In genomic region chr3:123880998-123881561, GRCh38 we compare ENCODE assay signal across 8 cellular contexts. TPM values are rescaled to one million over a fixed set of nuclear protein-coding genes. Genes with fewer than 3 reads are reported as not detected.
DNase-seq lines count a peak whose midpoint lies in the region; ATAC-seq and TF ChIP-seq lines count a peak whose summit lies in the region.

No MANE protein-coding gene starts in this region.

- H3K27me3 ChIP-seq in ascending aorta, result no peaks in the 10 kb centered on the region
- peaks cover 0 to 4% (median 0%) of the 10 kb centered on the region in 3 donors for H3K27me3 ChIP-seq in psoas muscle (ENCODE audit: insufficient read depth in 3 of 3, low read length in 2 of 3)

- TF ChIP-seq CTCF in Calu3 (IDR thresholded peaks at IDR 0.05; ENCODE audit: unreplicated experiment) (no peak), ascending aorta (IDR thresholded peaks at IDR 0.05) (peak in 2 of 3 experiments; percentile 43 to 45), psoas muscle (IDR thresholded peaks at IDR 0.05) (no peak)

- WGBS in psoas muscle, 3 donors, result 74 to 83% (median 77%) methylated on average over 6 of the region's 6 CpGs

- no peaks in the 10 kb centered on the region for H3K9me3 Mint-ChIP-seq in Calu3 (ENCODE audit: low read depth, unreplicated experiment)

- no peak overlapping the region for H3K27ac Mint-ChIP-seq in Calu3 (ENCODE audit: unreplicated experiment)

- CTCF ChIA-PET in Calu3 (lab: Charles Lee), result interaction anchor here (0.5 kb wide), 1 partner anchor 62 kb away, joined by 7 read pairs; no protein-coding TSS in a partner anchor

- ATAC-seq in psoas muscle (no peak), GM19328 (IDR thresholded peaks at IDR 0.05; ENCODE audit: unreplicated experiment) (no peak), HG02970 (IDR thresholded peaks at IDR 0.05; ENCODE audit: low FRiP score, unreplicated experiment) (no peak)

- intact Hi-C loops in Calu3 (cut with micrococcal nuclease; ENCODE audit: unreplicated experiment), result loop anchor here (2.0 kb wide), 2 partner anchors 126 to 136 kb away; no protein-coding TSS in a partner anchor
- intact Hi-C loops in ascending aorta (cut with DNase I), result loop anchor here (5.0 kb wide), 2 partner anchors 64 to 134 kb away; no protein-coding TSS in a partner anchor
- intact Hi-C loops in psoas muscle (cut with DNase I), result loop anchor here in 1 of 2 donors (10.0 kb wide), 1 partner anchor 104 kb away; no protein-coding TSS in a partner anchor

- no peaks in the 10 kb centered on the region for H3K36me3 ChIP-seq in ascending aorta
- H3K36me3 ChIP-seq in psoas muscle (ENCODE audit: insufficient read depth in 1 of 2, low read depth in 1 of 2), result no peaks in the 10 kb centered on the region

- H3K4me3 Mint-ChIP-seq in Calu3 (ENCODE audit: low read depth, unreplicated experiment), result no peak overlapping the region

- H3K27ac ChIP-seq in ascending aorta, result peak overlapping the region; percentile 83 to 85
- no peak overlapping the region for H3K27ac ChIP-seq in psoas muscle

- peaks cover 0 to 10% of the 10 kb centered on the region in 2 donors for H3K4me1 ChIP-seq in ascending aorta
- peaks cover 10% of the 10 kb centered on the region for H3K4me1 ChIP-seq in psoas muscle

- no peaks in the 10 kb centered on the region for H3K27me3 Mint-ChIP-seq in Calu3 (ENCODE audit: unreplicated experiment)

- DNase-seq in Calu3, result peak; percentile 42
- DNase-seq in HuH-7.5 (ENCODE audit: low spot score), result peak; percentile 47
- no peak for DNase-seq in ascending aorta (ENCODE audit: low spot score in 2 of 2)
- DNase-seq in lung microvascular endothelial cell (ENCODE audit: low read depth in 2 of 2), result peak; percentile 63 to 66
- DNase-seq in psoas muscle, result no peak
- DNase-seq in T1000 (lab: John Stamatoyannopoulos, UW), result no peak

- peaks cover 14% of the 10 kb centered on the region for H3K36me3 Mint-ChIP-seq in Calu3 (ENCODE audit: insufficient read depth, unreplicated experiment)

- H3K4me3 ChIP-seq in ascending aorta (peak overlapping the region in 1 of 2 donors; percentile 94), psoas muscle (no peak overlapping the region)

- peaks cover 20% of the 10 kb centered on the region for H3K4me1 Mint-ChIP-seq in Calu3 (ENCODE audit: low read depth, unreplicated experiment)

- BruUV-seq in Calu3 (replicated peaks; lab: Mats Ljungman, UMichigan), result no TSS peak

- H3K9me3 ChIP-seq in ascending aorta, result no peaks in the 10 kb centered on the region
- no peaks in the 10 kb centered on the region for H3K9me3 ChIP-seq in psoas muscle

RNA-seq across cellular contexts. Expression of gene MYLK, which starts 3.1 kb away (rescaled TPM):
- 8.0 and 10.7 TPM in 2 replicates for total RNA-seq in Calu3 (2022)
- 196 TPM for total RNA-seq in ascending aorta
- 2.8 and 21.6 TPM in 2 replicates for total RNA-seq in lung microvascular endothelial cell
- total RNA-seq in psoas muscle, result 10 to 100 TPM in 1 of 4 donors, 1 to 10 TPM in 3; 5.4 to 13.7 (median 7.9) TPM
- 1 to 10 TPM; 3.2 to 5.8 (median 4.2) TPM for polyA plus RNA-seq in psoas muscle

Comparison
In these comparisons a context has a peak if more than half of its experiments do, and no peak if none do; other contexts are left out.
1. DNase-seq: peak in Calu3 (single experiment), HuH-7.5 (single experiment) and lung microvascular endothelial cell (2 of 2); none in ascending aorta (0 of 2), psoas muscle (0 of 2) and T1000 (single experiment).
2. CTCF ChIP-seq: peak in ascending aorta (2 of 3); none in Calu3 (single experiment) and psoas muscle (single experiment).